Comparison of ENCODE assay signal across 8 cellular contexts in the genomic region with DNA sequence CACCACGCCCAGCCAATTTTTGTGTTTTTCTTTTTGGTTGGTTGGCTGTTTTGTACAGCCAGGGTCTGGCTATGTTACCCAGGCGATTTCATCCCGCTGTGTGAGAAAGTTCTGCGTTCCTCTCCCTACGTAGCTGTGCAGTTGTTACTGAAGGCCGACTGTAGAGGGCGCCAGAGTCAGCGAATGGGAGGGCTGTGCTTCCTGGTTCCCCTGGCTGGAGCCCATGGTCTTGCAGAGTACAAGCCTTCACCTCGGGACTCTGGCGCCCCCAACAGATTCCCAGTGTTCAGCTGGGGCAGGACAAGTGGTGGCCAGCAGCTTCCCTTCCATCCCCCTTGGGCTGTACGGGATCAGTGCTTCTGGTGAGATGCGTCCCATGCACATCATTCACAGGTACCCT. TPM values are rescaled to one million over a fixed set of nuclear protein-coding genes. Genes with fewer than 3 reads are reported as not detected.
DNase-seq lines count a peak whose midpoint lies in the region; ATAC-seq and TF ChIP-seq lines count a peak whose summit lies in the region.

No MANE protein-coding gene starts in this region.

- H3K14ac ChIP-seq in mesenchymal stem cell (ENCODE audit: low read length in 2 of 2): no peak overlapping the region

- DNase-seq in COLO829 (ENCODE audit: low spot score) (peak; percentile 9), GM23248 (peak; percentile 23), OCI-LY7 (ENCODE audit: low spot score) (peak; percentile 34), fibroblast of villous mesenchyme (ENCODE audit: low read depth) (peak; percentile 6), NCI-H2171 treated with DMSO at 0.1 percent for 48 hours (lab: John Stamatoyannopoulos, UW) (no peak), mesenchymal stem cell (no peak)
- no peak for DNase-seq in effector CD8-positive, alpha-beta T cell (lab: John Stamatoyannopoulos, UW)

- no TSS peak for BruUV-seq in OCI-LY7 (replicated peaks; lab: Mats Ljungman, UMichigan)

- H3K9me2 ChIP-seq in GM23248 (ENCODE audit: insufficient read depth): no peaks in the 10 kb centered on the region
- no peaks in the 10 kb centered on the region for H3K9me2 ChIP-seq in OCI-LY7 (ENCODE audit: insufficient read depth, low read length)

- POLR2A ChIA-PET in OCI-LY7 (lab: Charles Lee): no interaction called here

- no peak overlapping the region for H2AK5ac ChIP-seq in mesenchymal stem cell (ENCODE audit: low read length, severe bottlenecking)

- ATAC-seq in HG02970 (IDR thresholded peaks at IDR 0.05; ENCODE audit: low FRiP score, unreplicated experiment): no peak

- H3K9ac ChIP-seq in GM23248 (no peak overlapping the region), mesenchymal stem cell (ENCODE audit: low read length) (no peak overlapping the region)

- H2BK12ac ChIP-seq in mesenchymal stem cell (ENCODE audit: low read length in 2 of 2): no peak overlapping the region

- no peak overlapping the region for H4K8ac ChIP-seq in mesenchymal stem cell (ENCODE audit: low read length)

- no peak overlapping the region for H2BK5ac ChIP-seq in mesenchymal stem cell (ENCODE audit: low read depth, low read length, poor library complexity, severe bottlenecking)

- no peaks in the 10 kb centered on the region for H3K27me3 ChIP-seq in GM23248 (replicated peaks; ENCODE audit: insufficient read depth)
- H3K27me3 ChIP-seq in mesenchymal stem cell (ENCODE audit: control insufficient read depth in 1 of 2, insufficient read depth in 1 of 2, low read length in 2 of 2): no peaks in the 10 kb centered on the region

- H2BK15ac ChIP-seq in mesenchymal stem cell (ENCODE audit: low read depth, poor library complexity, severe bottlenecking): no peak overlapping the region

- no peak overlapping the region for H3K23ac ChIP-seq in mesenchymal stem cell (ENCODE audit: low read length in 2 of 2)

- H3K4ac ChIP-seq in mesenchymal stem cell (ENCODE audit: low read depth in 1 of 2, low read length in 2 of 2): no peak overlapping the region

- no peaks in the 10 kb centered on the region for H3K79me2 ChIP-seq in GM23248 (ENCODE audit: insufficient read depth)
- H3K79me2 ChIP-seq in OCI-LY7 (ENCODE audit: insufficient read depth, low read depth, low read length): no peaks in the 10 kb centered on the region

- H3K4me2 ChIP-seq in GM23248 (ENCODE audit: unreplicated experiment): no peak overlapping the region
- H3K4me2 ChIP-seq in OCI-LY7 (ENCODE audit: low read length): no peak overlapping the region
- H3K4me2 ChIP-seq in mesenchymal stem cell (ENCODE audit: low read length, poor library complexity, severe bottlenecking): no peak overlapping the region

- no peak overlapping the region for H3K18ac ChIP-seq in mesenchymal stem cell (ENCODE audit: low read depth in 1 of 2, low read length in 2 of 2)

- H3K9me3 ChIP-seq in GM23248 (ENCODE audit: low read depth) (no peaks in the 10 kb centered on the region), OCI-LY7 (ENCODE audit: low read length) (no peaks in the 10 kb centered on the region), mesenchymal stem cell (ENCODE audit: control insufficient read depth, low read length) (no peaks in the 10 kb centered on the region)

- H4K20me1 ChIP-seq in GM23248 (ENCODE audit: insufficient read depth): no peaks in the 10 kb centered on the region
- H4K20me1 ChIP-seq in OCI-LY7 (ENCODE audit: insufficient read depth, low read length): no peaks in the 10 kb centered on the region

- H3K27ac ChIP-seq in GM23248 (no peak overlapping the region), OCI-LY7 (ENCODE audit: low read depth, low read length, poor library complexity, severe bottlenecking) (no peak overlapping the region), mesenchymal stem cell (ENCODE audit: low read length, poor library complexity, severe bottlenecking) (no peak overlapping the region)

- intact Hi-C loops in OCI-LY7 (cut with micrococcal nuclease; ENCODE audit: unreplicated experiment): no loop called here

- in situ Hi-C loops in GM23248 (cut with MboI): no loop called here

- TF ChIP-seq CTCF in OCI-LY7 (conservative IDR thresholded peaks at IDR 0.05; ENCODE audit: low read length) (peak; percentile 67), fibroblast of villous mesenchyme (IDR thresholded peaks at IDR 0.05; ENCODE audit: insufficient read depth, low read depth, low read length) (peak; percentile 33)

- no peaks in the 10 kb centered on the region for H3K79me1 ChIP-seq in mesenchymal stem cell (replicated peaks; ENCODE audit: low read length, poor library complexity, severe bottlenecking)

- 27 to 34% methylated on average over 5 to 11 of the region's 12 CpGs for WGBS in GM23248 (ENCODE audit: low coverage in 1 of 2, low lambda C conversion rate in 2 of 2, missing lambda C conversion rate in 2 of 2), 2 experiments
- WGBS in mesenchymal stem cell: 62% methylated on average over 11 of the region's 12 CpGs

- H3K4me1 ChIP-seq in GM23248 (ENCODE audit: insufficient read depth) (no peaks in the 10 kb centered on the region), OCI-LY7 (ENCODE audit: insufficient read depth, low read length, poor library complexity, severe bottlenecking) (no peaks in the 10 kb centered on the region), mesenchymal stem cell (ENCODE audit: control insufficient read depth, insufficient read depth, low read depth, low read length) (no peaks in the 10 kb centered on the region)

- H3K36me3 ChIP-seq in GM23248 (ENCODE audit: low read depth) (no peaks in the 10 kb centered on the region), OCI-LY7 (ENCODE audit: insufficient read depth, low read length) (no peaks in the 10 kb centered on the region), mesenchymal stem cell (ENCODE audit: control insufficient read depth in 1 of 2, insufficient read depth in 2 of 2, low read depth in 1 of 2, low read length in 2 of 2) (no peaks in the 10 kb centered on the region)

- H3K4me3 ChIP-seq in GM23248 (no peak overlapping the region), OCI-LY7 (ENCODE audit: low read depth, low read length, poor library complexity, severe bottlenecking) (no peak overlapping the region), fibroblast of villous mesenchyme (ENCODE audit: low read depth, low read length) (no peak overlapping the region), mesenchymal stem cell (ENCODE audit: insufficient read depth in 1 of 2, low read depth in 1 of 2, low read length in 2 of 2) (no peak overlapping the region)

- H4K91ac ChIP-seq in mesenchymal stem cell (ENCODE audit: low read length): no peak overlapping the region

- H2BK120ac ChIP-seq in mesenchymal stem cell (ENCODE audit: low read depth, low read length): no peak overlapping the region

- CTCF ChIA-PET in OCI-LY7 (lab: Charles Lee; ENCODE audit: unreplicated experiment): no interaction called here

- no peak overlapping the region for H2AFZ ChIP-seq in GM23248
- no peak overlapping the region for H2AFZ ChIP-seq in OCI-LY7 (ENCODE audit: low read length)
- H2AFZ ChIP-seq in mesenchymal stem cell (ENCODE audit: low read depth, low read length): no peak overlapping the region

- no peaks in the 10 kb centered on the region for H3F3A ChIP-seq in GM23248 (ENCODE audit: insufficient read depth)

RNA-seq across cellular contexts. Expression of a gene that starts 5.6 kb away (rescaled TPM):
- not detected in 2 replicates for total RNA-seq in GM23248 (2014; rRNA removed; shearing (Covaris generic))
- not detected in 2 replicates for polyA plus RNA-seq in GM23248 (2016; fragmentation: Nextera tagmentation; extraction: Ambion mirVana)
- not detected in 2 replicates for total RNA-seq in OCI-LY7 (2014; rRNA removed; shearing (Covaris generic))
- total RNA-seq in OCI-LY7 (2022): not detected in 2 replicates
- total RNA-seq in fibroblast of villous mesenchyme: not detected in 2 replicates
- polyA plus RNA-seq in mesenchymal stem cell (2013, experiment 1 of 2): not detected
- polyA plus RNA-seq in mesenchymal stem cell (2013, experiment 2 of 2): not detected

Comparison
In these comparisons a context has a peak if more than half of its experiments do, and no peak if none do; other contexts are left out.
1. DNase-seq: peak in COLO829 (single experiment), GM23248 (single experiment), OCI-LY7 (single experiment) and fibroblast of villous mesenchyme (single experiment); none in effector CD8-positive, alpha-beta T cell (single experiment), NCI-H2171 treated with DMSO at 0.1 percent for 48 hours (single experiment) and mesenchymal stem cell (single experiment).